ENCODE assay signal across 1 cellular context in genomic region chr6:143807103-143807425, GRCh38.
TF ChIP-seq lines count a peak whose summit lies in the region.

No MANE protein-coding gene starts in this region.

TF ChIP-seq in HepG2, 621 proteins besides CTCF, POLR2A, EP300 and RAD21:
- TF ChIP-seq EED (CRISPR knock-in tag; IDR thresholded peaks at IDR 0.05) (no peak), ZNF205 (CRISPR knock-in tag; IDR thresholded peaks at IDR 0.05) (no peak), ZBTB7A (CRISPR knock-in tag; IDR thresholded peaks at IDR 0.05) (no peak), ZNF451 (CRISPR knock-in tag; IDR thresholded peaks at IDR 0.05) (no peak), MAFF (IDR thresholded peaks at IDR 0.05; ENCODE audit: low read depth, low read length) (0 out of 2 replicates have a peak, but pooled peaks have one; percentile 6), ZBTB4 (CRISPR knock-in tag; IDR thresholded peaks at IDR 0.05; ENCODE audit: borderline replicate concordance) (no peak), FOXM1 (CRISPR knock-in tag; IDR thresholded peaks at IDR 0.05) (no peak), MXD1 (CRISPR knock-in tag; IDR thresholded peaks at IDR 0.05) (no peak), MAFK (conservative IDR thresholded peaks at IDR 0.05 in 1 of 2, IDR thresholded peaks at IDR 0.05 in 1 of 2; ENCODE audit: low read length in 2 of 2) (peak in 1 of 2 experiments; percentile 18; a peak in 1 of 4 replicates), NR1H2 (CRISPR knock-in tag; IDR thresholded peaks at IDR 0.05; ENCODE audit: borderline replicate concordance, low read depth) (no peak)
TF ChIP-seq in HepG2: peak in this region for 2.
